ENCODE assay signal across 1 cellular context in the genomic region with DNA sequence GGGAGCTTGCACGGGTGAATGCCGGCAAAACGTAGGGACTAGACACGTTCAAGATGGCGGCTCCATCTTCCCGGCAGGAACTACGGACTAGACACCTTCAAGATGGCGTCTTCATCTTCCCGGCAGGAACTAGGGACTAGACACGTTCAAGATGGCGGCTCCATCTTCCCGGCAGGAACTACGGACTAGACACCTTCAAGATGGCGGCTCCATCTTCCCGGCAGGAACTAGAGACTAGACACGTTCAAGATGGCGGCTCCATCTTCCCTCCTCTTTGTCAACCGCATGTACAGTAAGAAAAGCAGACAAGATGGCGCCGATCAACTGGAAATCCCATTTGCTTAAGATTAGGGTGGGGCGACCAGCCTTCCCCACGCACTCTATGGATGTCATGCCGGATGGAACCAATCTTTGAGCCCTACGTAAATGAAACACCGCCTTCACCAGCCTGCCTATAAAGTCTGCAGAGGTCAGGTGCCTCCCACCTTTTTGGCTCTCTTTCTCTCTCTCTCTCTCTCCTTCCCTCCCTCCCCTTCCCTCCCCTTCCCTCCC.
TF ChIP-seq lines count a peak whose summit lies in the region.

No MANE protein-coding gene starts in this region.

TF ChIP-seq in K562, 482 proteins besides CTCF, POLR2A, EP300 and RAD21 (continued from another document and continues in another):
- TF ChIP-seq ATF7 (IDR thresholded peaks at IDR 0.05): peak; percentile 59; the same call in 1 of the 2 replicates
- TF ChIP-seq ZNF583 (CRISPR knock-in tag; IDR thresholded peaks at IDR 0.05): no peak
- TF ChIP-seq ZKSCAN1 (IDR thresholded peaks at IDR 0.05; ENCODE audit: low read depth, low read length): no peak
- peak; percentile 90 to 98 (median 98) for TF ChIP-seq YY1 (IDR thresholded peaks at IDR 0.05; ENCODE audit: borderline replicate concordance in 1 of 3, control insufficient read depth in 1 of 3, extremely low read depth in 1 of 3, insufficient read depth in 3 of 3, insufficient read length in 1 of 3, insufficient replicate concordance in 2 of 3, low read depth in 1 of 3, low read length in 2 of 3)
- peak; percentile 19 for TF ChIP-seq POLR2B (IDR thresholded peaks at IDR 0.05; ENCODE audit: low read depth, partially characterized antibody)
- TF ChIP-seq MTA3 (IDR thresholded peaks at IDR 0.05; ENCODE audit: borderline replicate concordance): 0 out of 2 replicates have a peak, but pooled peaks have one; percentile 48
- TF ChIP-seq, protein P1, sequence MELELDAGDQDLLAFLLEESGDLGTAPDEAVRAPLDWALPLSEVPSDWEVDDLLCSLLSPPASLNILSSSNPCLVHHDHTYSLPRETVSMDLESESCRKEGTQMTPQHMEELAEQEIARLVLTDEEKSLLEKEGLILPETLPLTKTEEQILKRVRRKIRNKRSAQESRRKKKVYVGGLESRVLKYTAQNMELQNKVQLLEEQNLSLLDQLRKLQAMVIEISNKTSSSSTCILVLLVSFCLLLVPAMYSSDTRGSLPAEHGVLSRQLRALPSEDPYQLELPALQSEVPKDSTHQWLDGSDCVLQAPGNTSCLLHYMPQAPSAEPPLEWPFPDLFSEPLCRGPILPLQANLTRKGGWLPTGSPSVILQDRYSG (tag; conservative IDR thresholded peaks at IDR 0.05; ENCODE audit: low read depth): peak; percentile 69; the same call in 1 of the 2 replicates
- TF ChIP-seq, protein P2, sequence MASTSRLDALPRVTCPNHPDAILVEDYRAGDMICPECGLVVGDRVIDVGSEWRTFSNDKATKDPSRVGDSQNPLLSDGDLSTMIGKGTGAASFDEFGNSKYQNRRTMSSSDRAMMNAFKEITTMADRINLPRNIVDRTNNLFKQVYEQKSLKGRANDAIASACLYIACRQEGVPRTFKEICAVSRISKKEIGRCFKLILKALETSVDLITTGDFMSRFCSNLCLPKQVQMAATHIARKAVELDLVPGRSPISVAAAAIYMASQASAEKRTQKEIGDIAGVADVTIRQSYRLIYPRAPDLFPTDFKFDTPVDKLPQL (IDR thresholded peaks at IDR 0.05; ENCODE audit: extremely low read depth, insufficient read length): no peak
- TF ChIP-seq ZNF324 (CRISPR knock-in tag; IDR thresholded peaks at IDR 0.05): no peak
- TF ChIP-seq, protein P3, sequence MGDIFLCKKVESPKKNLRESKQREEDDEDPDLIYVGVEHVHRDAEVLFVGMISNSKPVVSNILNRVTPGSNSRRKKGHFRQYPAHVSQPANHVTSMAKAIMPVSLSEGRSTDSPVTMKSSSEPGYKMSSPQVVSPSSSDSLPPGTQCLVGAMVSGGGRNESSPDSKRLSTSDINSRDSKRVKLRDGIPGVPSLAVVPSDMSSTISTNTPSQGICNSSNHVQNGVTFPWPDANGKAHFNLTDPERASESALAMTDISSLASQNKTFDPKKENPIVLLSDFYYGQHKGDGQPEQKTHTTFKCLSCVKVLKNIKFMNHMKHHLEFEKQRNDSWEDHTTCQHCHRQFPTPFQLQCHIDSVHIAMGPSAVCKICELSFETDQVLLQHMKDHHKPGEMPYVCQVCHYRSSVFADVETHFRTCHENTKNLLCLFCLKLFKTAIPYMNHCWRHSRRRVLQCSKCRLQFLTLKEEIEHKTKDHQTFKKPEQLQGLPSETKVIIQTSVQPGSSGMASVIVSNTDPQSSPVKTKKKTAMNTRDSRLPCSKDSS (IDR thresholded peaks at IDR 0.05; ENCODE audit: low read depth, partially characterized antibody): no peak
- TF ChIP-seq, protein P4, sequence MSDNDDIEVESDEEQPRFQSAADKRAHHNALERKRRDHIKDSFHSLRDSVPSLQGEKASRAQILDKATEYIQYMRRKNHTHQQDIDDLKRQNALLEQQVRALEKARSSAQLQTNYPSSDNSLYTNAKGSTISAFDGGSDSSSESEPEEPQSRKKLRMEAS (CRISPR knock-in tag; IDR thresholded peaks at IDR 0.05): peak; percentile 58; the same call in 1 of the 2 replicates
- TF ChIP-seq, protein P5, sequence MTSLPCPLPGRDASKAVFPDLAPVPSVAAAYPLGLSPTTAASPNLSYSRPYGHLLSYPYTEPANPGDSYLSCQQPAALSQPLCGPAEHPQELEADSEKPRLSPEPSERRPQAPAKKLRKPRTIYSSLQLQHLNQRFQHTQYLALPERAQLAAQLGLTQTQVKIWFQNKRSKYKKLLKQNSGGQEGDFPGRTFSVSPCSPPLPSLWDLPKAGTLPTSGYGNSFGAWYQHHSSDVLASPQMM (CRISPR knock-in tag; IDR thresholded peaks at IDR 0.05): no peak
- TF ChIP-seq EP400 (IDR thresholded peaks at IDR 0.05): peak; percentile 80
- 0 out of 2 replicates have a peak, but pooled peaks have one; percentile 25 for TF ChIP-seq SMAD4 (CRISPR knock-in tag; conservative IDR thresholded peaks at IDR 0.05)
- peak; percentile 89 for TF ChIP-seq MYC (IDR thresholded peaks at IDR 0.05; ENCODE audit: low read depth, low read length)
- TF ChIP-seq MYC (CRISPR knock-in tag; IDR thresholded peaks at IDR 0.05; ENCODE audit: borderline replicate concordance, low read depth): no peak
- no peak for TF ChIP-seq MCM7 (IDR thresholded peaks at IDR 0.05)
- TF ChIP-seq RAD51 (IDR thresholded peaks at IDR 0.05; ENCODE audit: borderline replicate concordance, low read depth): no peak
- TF ChIP-seq POU5F1 (IDR thresholded peaks at IDR 0.05; ENCODE audit: borderline replicate concordance, low read depth, low read length, partially characterized antibody): no peak
- peak; percentile 88 for TF ChIP-seq GABPB1 (CRISPR knock-in tag; IDR thresholded peaks at IDR 0.05)
- TF ChIP-seq PHF20 (IDR thresholded peaks at IDR 0.05; ENCODE audit: partially characterized antibody): no peak
- no peak for TF ChIP-seq CBX5 (IDR thresholded peaks at IDR 0.05; ENCODE audit: borderline replicate concordance, low read depth)
- TF ChIP-seq RBFOX2 (IDR thresholded peaks at IDR 0.05; ENCODE audit: low read depth, low read length): peak; percentile 38; the same call in 1 of the 2 replicates
- TF ChIP-seq TAL1 (IDR thresholded peaks at IDR 0.05): no peak
- TF ChIP-seq, protein P6, sequence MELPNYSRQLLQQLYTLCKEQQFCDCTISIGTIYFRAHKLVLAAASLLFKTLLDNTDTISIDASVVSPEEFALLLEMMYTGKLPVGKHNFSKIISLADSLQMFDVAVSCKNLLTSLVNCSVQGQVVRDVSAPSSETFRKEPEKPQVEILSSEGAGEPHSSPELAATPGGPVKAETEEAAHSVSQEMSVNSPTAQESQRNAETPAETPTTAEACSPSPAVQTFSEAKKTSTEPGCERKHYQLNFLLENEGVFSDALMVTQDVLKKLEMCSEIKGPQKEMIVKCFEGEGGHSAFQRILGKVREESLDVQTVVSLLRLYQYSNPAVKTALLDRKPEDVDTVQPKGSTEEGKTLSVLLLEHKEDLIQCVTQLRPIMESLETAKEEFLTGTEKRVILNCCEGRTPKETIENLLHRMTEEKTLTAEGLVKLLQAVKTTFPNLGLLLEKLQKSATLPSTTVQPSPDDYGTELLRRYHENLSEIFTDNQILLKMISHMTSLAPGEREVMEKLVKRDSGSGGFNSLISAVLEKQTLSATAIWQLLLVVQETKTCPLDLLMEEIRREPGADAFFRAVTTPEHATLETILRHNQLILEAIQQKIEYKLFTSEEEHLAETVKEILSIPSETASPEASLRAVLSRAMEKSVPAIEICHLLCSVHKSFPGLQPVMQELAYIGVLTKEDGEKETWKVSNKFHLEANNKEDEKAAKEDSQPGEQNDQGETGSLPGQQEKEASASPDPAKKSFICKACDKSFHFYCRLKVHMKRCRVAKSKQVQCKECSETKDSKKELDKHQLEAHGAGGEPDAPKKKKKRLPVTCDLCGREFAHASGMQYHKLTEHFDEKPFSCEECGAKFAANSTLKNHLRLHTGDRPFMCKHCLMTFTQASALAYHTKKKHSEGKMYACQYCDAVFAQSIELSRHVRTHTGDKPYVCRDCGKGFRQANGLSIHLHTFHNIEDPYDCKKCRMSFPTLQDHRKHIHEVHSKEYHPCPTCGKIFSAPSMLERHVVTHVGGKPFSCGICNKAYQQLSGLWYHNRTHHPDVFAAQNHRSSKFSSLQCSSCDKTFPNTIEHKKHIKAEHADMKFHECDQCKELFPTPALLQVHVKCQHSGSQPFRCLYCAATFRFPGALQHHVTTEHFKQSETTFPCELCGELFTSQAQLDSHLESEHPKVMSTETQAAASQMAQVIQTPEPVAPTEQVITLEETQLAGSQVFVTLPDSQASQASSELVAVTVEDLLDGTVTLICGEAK (IDR thresholded peaks at IDR 0.05): peak; percentile 93
- TF ChIP-seq, protein P6 (CRISPR knock-in tag; IDR thresholded peaks at IDR 0.05): no peak
- peak; percentile 29; the same call in 1 of the 2 replicates for TF ChIP-seq CXXC5 (CRISPR knock-in tag; IDR thresholded peaks at IDR 0.05)
- TF ChIP-seq JUN (IDR thresholded peaks at IDR 0.05; ENCODE audit: borderline replicate concordance, low read depth, low read length): no peak
- TF ChIP-seq JUN (CRISPR knock-in tag; IDR thresholded peaks at IDR 0.05; ENCODE audit: borderline replicate concordance): no peak
- TF ChIP-seq SLC30A9 (CRISPR knock-in tag; IDR thresholded peaks at IDR 0.05): no peak
- peak; percentile 42; the same call in 1 of the 2 replicates for TF ChIP-seq SP1 (CRISPR knock-in tag; IDR thresholded peaks at IDR 0.05)
- no peak for TF ChIP-seq NR4A1 (CRISPR knock-in tag; IDR thresholded peaks at IDR 0.05)
- 0 out of 2 replicates have a peak, but pooled peaks have one; percentile 32 for TF ChIP-seq NR4A1 (tag; IDR thresholded peaks at IDR 0.05)
- peak; percentile 87 for TF ChIP-seq ZNF584 (CRISPR knock-in tag; IDR thresholded peaks at IDR 0.05; ENCODE audit: low read depth)
- no peak for TF ChIP-seq LARP7 (IDR thresholded peaks at IDR 0.05)
- no peak for TF ChIP-seq RB1 (IDR thresholded peaks at IDR 0.05; ENCODE audit: low read depth)
- TF ChIP-seq SPI1 (IDR thresholded peaks at IDR 0.05; ENCODE audit: borderline replicate concordance, low read depth, low read length): 0 out of 2 replicates have a peak, but pooled peaks have one; percentile 6
- TF ChIP-seq EHMT2 (IDR thresholded peaks at IDR 0.05): peak; percentile 88; the same call in 1 of the 2 replicates
- no peak for TF ChIP-seq EWSR1 (IDR thresholded peaks at IDR 0.05; ENCODE audit: borderline replicate concordance, low read depth, partially characterized antibody)
- TF ChIP-seq ZEB2 (IDR thresholded peaks at IDR 0.05): 0 out of 2 replicates have a peak, but pooled peaks have one; percentile 19
- peak; percentile 91 for TF ChIP-seq ZNF644 (tag; IDR thresholded peaks at IDR 0.05; ENCODE audit: low read depth)
- TF ChIP-seq CHD1 (IDR thresholded peaks at IDR 0.05; ENCODE audit: low read length): no peak
- TF ChIP-seq, protein P7, sequence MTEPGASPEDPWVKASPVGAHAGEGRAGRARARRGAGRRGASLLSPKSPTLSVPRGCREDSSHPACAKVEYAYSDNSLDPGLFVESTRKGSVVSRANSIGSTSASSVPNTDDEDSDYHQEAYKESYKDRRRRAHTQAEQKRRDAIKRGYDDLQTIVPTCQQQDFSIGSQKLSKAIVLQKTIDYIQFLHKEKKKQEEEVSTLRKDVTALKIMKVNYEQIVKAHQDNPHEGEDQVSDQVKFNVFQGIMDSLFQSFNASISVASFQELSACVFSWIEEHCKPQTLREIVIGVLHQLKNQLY (CRISPR knock-in tag; conservative IDR thresholded peaks at IDR 0.05): no peak
- TF ChIP-seq TSC22D4 (tag; IDR thresholded peaks at IDR 0.05): no peak
- TF ChIP-seq, protein P8, sequence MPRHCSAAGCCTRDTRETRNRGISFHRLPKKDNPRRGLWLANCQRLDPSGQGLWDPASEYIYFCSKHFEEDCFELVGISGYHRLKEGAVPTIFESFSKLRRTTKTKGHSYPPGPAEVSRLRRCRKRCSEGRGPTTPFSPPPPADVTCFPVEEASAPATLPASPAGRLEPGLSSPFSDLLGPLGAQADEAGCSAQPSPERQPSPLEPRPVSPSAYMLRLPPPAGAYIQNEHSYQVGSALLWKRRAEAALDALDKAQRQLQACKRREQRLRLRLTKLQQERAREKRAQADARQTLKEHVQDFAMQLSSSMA (CRISPR knock-in tag; IDR thresholded peaks at IDR 0.05): peak; percentile 99
- TF ChIP-seq CTBP1 (IDR thresholded peaks at IDR 0.05; ENCODE audit: borderline replicate concordance): peak; percentile 22; the same call in 1 of the 2 replicates
- peak; percentile 31; the same call in 1 of the 2 replicates for TF ChIP-seq BHLHE40 (IDR thresholded peaks at IDR 0.05; ENCODE audit: low read length)
- TF ChIP-seq TRIM28 (IDR thresholded peaks at IDR 0.05): no peak
- TF ChIP-seq TAF7 (tag; IDR thresholded peaks at IDR 0.05): no peak
